In genomic region chr6:122751291-122751690, GRCh38 we compare ENCODE assay signal across 9 cellular contexts. TPM values are rescaled to one million over a fixed set of nuclear protein-coding genes. Genes with fewer than 3 reads are reported as not detected.
DNase-seq lines count a peak whose midpoint lies in the region; ATAC-seq lines count a peak whose summit lies in the region.
"Had no signal": no experiment of that assay in that cellular context is flagged by ENCODE, and none has a peak within 500 bp of the region (broad histone marks: within the 10 kb centered on the region; RNA-seq: fewer than 3 reads in every experiment).

No MANE protein-coding gene starts in this region.

- peak overlapping the region; percentile 30 to 78 (median 72) for H3K4me3 Mint-ChIP-seq in naive thymus-derived CD8-positive, alpha-beta T cell

- H3K27me3 Mint-ChIP-seq in naive thymus-derived CD8-positive, alpha-beta T cell: no peaks in the 10 kb centered on the region

- peak overlapping the region; percentile 58 to 96 (median 92) for H3K27ac Mint-ChIP-seq in naive thymus-derived CD8-positive, alpha-beta T cell

- H3K36me3 Mint-ChIP-seq in naive thymus-derived CD8-positive, alpha-beta T cell: no peaks in the 10 kb centered on the region

- ATAC-seq in GM21737 (IDR thresholded peaks at IDR 0.05; ENCODE audit: unreplicated experiment) (peak; percentile 87), HG03469 (IDR thresholded peaks at IDR 0.05; ENCODE audit: unreplicated experiment) (peak; percentile 83)
- peak; percentile 62 to 87 for ATAC-seq in naive thymus-derived CD8-positive, alpha-beta T cell

- POLR2A ChIA-PET in naive thymus-derived CD8-positive, alpha-beta T cell (lab: Charles Lee): no interaction called here

- DNase-seq in DMS79 treated with DMSO at 0.1 percent for 48 hours (lab: John Stamatoyannopoulos, UW): peak; percentile 12
- DNase-seq in DMS79 (lab: John Stamatoyannopoulos, UW): no peak
- peak in 3 of 10 donors; percentile 10 to 43 (median 41) for DNase-seq in naive thymus-derived CD8-positive, alpha-beta T cell
- DNase-seq in posterior cingulate gyrus: no peak
- DNase-seq in NCI-H69 (lab: John Stamatoyannopoulos, UW): no peak
- DNase-seq in COR-L47 (lab: John Stamatoyannopoulos, UW): no peak
- DNase-seq: mesenchymal stem cell had no signal

- H3K9me3 Mint-ChIP-seq in naive thymus-derived CD8-positive, alpha-beta T cell: peaks cover 0 to 5% (median 0%) of the 10 kb centered on the region in 9 donors

- intact Hi-C loops in posterior cingulate gyrus (cut with DNase I): no loop called here

- peaks cover 20 to 43% (median 34%) of the 10 kb centered on the region in 4 donors for H3K4me1 Mint-ChIP-seq in naive thymus-derived CD8-positive, alpha-beta T cell

RNA-seq across cellular contexts. Expression of gene FABP7, which starts 28.2 kb away (rescaled TPM):
- not detected for total RNA-seq in naive thymus-derived CD8-positive, alpha-beta T cell
- not detected for polyA plus RNA-seq in naive thymus-derived CD8-positive, alpha-beta T cell

RNA-seq across cellular contexts. Expression of gene SMPDL3A, which starts 37.8 kb away (rescaled TPM):
- under 1 TPM in 1 of 2 experiments, not detected in 1; 0.21 TPM for total RNA-seq in naive thymus-derived CD8-positive, alpha-beta T cell
- polyA plus RNA-seq in naive thymus-derived CD8-positive, alpha-beta T cell: not detected
